ENCODE assay signal across 10 cellular contexts in the genomic region with DNA sequence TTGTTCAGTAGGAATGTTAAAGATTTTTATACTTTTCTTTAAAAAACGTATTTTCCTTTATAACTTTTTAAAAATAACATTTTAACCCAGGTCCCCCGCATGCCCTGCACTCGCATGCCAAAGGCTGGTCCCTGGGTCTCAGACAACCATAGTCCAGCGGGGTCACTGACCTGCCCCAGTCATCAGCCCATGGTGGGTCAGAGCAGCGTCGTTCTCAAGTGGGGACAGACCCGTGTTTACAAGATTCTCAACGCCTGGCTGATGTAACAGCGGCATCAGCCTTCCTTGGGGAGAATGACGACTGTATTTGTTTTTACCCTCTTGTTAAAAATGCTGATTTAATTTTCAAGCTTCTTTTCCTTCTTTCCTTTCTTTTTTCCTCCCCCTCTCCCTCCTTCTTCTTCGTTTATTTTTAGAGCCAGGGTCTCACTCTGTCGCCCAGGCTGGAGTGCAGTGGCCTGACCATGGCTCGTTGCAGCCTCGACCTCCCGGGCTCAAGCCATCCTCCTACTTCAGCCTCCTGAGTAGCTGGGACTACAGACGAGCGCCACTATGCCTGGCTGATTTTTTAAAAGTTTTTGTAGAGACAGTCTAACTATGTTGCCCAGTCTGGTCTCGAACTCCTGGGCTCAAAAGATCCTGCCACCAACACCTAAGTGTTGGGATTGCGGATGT. TPM values are rescaled to one million over a fixed set of nuclear protein-coding genes. Genes with fewer than 3 reads are reported as not detected.
DNase-seq lines count a peak whose midpoint lies in the region; ATAC-seq, FAIRE-seq and TF ChIP-seq lines count a peak whose summit lies in the region.
"Had no signal": no experiment of that assay in that cellular context is flagged by ENCODE, and none has a peak within 500 bp of the region (broad histone marks: within the 10 kb centered on the region; RNA-seq: fewer than 3 reads in every experiment).

No MANE protein-coding gene starts in this region.

- no peak overlapping the region for H3K9ac ChIP-seq in keratinocyte (ENCODE audit: control insufficient read depth, extremely low read depth, insufficient read depth, low read length)

- no peak for DNase-seq in T-helper 2 cell treated with Interferon-gamma antibody and Interleukin-4, amounts not matched to agents 5 μg/mL and 100 μg/mL, for 36 hours (ENCODE audit: low spot score)
- DNase-seq in T-helper 2 cell (no peak), keratinocyte (ENCODE audit: low read depth, low spot score) (no peak), OCI-LY7 (ENCODE audit: low spot score) (no peak), SHP77 (lab: John Stamatoyannopoulos, UW) (no peak), NCI-H1694 treated with DMSO at 0.1 percent for 48 hours (lab: John Stamatoyannopoulos, UW) (no peak)
- no peak for DNase-seq in stimulated activated naive CD8-positive, alpha-beta T cell treated with anti-CD3 and anti-CD28 coated beads, Interleukin-15, amount 100 ng/mL, for 72 hours
- DNase-seq: SW 1271 had no signal

- no peaks in the 10 kb centered on the region for H3K9me3 Mint-ChIP-seq in T-helper 2 cell treated with Interferon-gamma antibody and Interleukin-4, amounts not matched to agents 5 μg/mL and 100 μg/mL, for 36 hours
- no peaks in the 10 kb centered on the region for H3K9me3 Mint-ChIP-seq in activated T-helper 17 cell treated with anti-CD3 and anti-CD28 coated beads, Interleukin-2, amount 50 U/mL, for 72 hours
- H3K9me3 Mint-ChIP-seq in stimulated activated naive CD8-positive, alpha-beta T cell treated with anti-CD3 and anti-CD28 coated beads, Interleukin-15, amount 100 ng/mL, for 72 hours: no peaks in the 10 kb centered on the region

- H3K27ac Mint-ChIP-seq in T-helper 2 cell treated with Interferon-gamma antibody and Interleukin-4, amounts not matched to agents 5 μg/mL and 100 μg/mL, for 36 hours: no peak overlapping the region
- no peak overlapping the region for H3K27ac Mint-ChIP-seq in activated T-helper 17 cell treated with anti-CD3 and anti-CD28 coated beads, Interleukin-2, amount 50 U/mL, for 72 hours
- no peak overlapping the region for H3K27ac Mint-ChIP-seq in stimulated activated naive CD8-positive, alpha-beta T cell treated with anti-CD3 and anti-CD28 coated beads, Interleukin-15, amount 100 ng/mL, for 72 hours

- H3K9me3 ChIP-seq in keratinocyte (ENCODE audit: control insufficient read depth, low read depth, low read length) (no peaks in the 10 kb centered on the region), OCI-LY7 (ENCODE audit: low read length) (no peaks in the 10 kb centered on the region)

- POLR2A ChIA-PET in OCI-LY7 (lab: Charles Lee): no interaction called here

- H4K20me1 ChIP-seq in keratinocyte (ENCODE audit: control insufficient read depth, extremely low read depth, insufficient read depth, low read length) (peaks cover 3% of the 10 kb centered on the region), OCI-LY7 (ENCODE audit: insufficient read depth, low read length) (no peaks in the 10 kb centered on the region)

- peak overlapping the region; percentile 89 for H3K4me2 ChIP-seq in keratinocyte (ENCODE audit: control insufficient read depth, extremely low read depth, insufficient read depth, low read depth, low read length)
- H3K4me2 ChIP-seq in OCI-LY7 (ENCODE audit: low read length): no peak overlapping the region

- no peak for FAIRE-seq in keratinocyte (lab: Jason Lieb, UNC)
- FAIRE-seq: A204.1 had no signal

- dilution Hi-C loops in keratinocyte (cut with MboI; ENCODE audit: extremely low pct_ligation_motif_present, low sequenced_read_pairs): no loop called here

- H3K9me2 ChIP-seq in OCI-LY7 (ENCODE audit: insufficient read depth, low read length): no peaks in the 10 kb centered on the region

- TF ChIP-seq CTCF in keratinocyte (optimal IDR thresholded peaks at IDR 0.05 in 1 of 3, IDR thresholded peaks at IDR 0.05 in 1 of 3, conservative IDR thresholded peaks at IDR 0.05 in 1 of 3; ENCODE audit: extremely low read depth in 1 of 3, insufficient read depth in 2 of 3, low read length in 3 of 3): no peak
- no peak for TF ChIP-seq CTCF in OCI-LY7 (conservative IDR thresholded peaks at IDR 0.05; ENCODE audit: low read length)

- no peaks in the 10 kb centered on the region for H3K79me2 ChIP-seq in keratinocyte (ENCODE audit: control insufficient read depth, insufficient read depth, low read length)
- no peaks in the 10 kb centered on the region for H3K79me2 ChIP-seq in OCI-LY7 (ENCODE audit: insufficient read depth, low read depth, low read length)

- peaks cover 2% of the 10 kb centered on the region for H3K4me1 Mint-ChIP-seq in T-helper 2 cell treated with Interferon-gamma antibody and Interleukin-4, amounts not matched to agents 5 μg/mL and 100 μg/mL, for 36 hours (ENCODE audit: low read depth)
- H3K4me1 Mint-ChIP-seq in activated T-helper 17 cell treated with anti-CD3 and anti-CD28 coated beads, Interleukin-2, amount 50 U/mL, for 72 hours: peaks cover 6% of the 10 kb centered on the region
- peaks cover 10% of the 10 kb centered on the region for H3K4me1 Mint-ChIP-seq in stimulated activated naive CD8-positive, alpha-beta T cell treated with anti-CD3 and anti-CD28 coated beads, Interleukin-15, amount 100 ng/mL, for 72 hours

- no peaks in the 10 kb centered on the region for H3K36me3 ChIP-seq in keratinocyte (ENCODE audit: control insufficient read depth in 2 of 2, extremely low read depth in 1 of 2, insufficient read depth in 2 of 2, low read length in 2 of 2)
- H3K36me3 ChIP-seq in OCI-LY7 (ENCODE audit: insufficient read depth, low read length): no peaks in the 10 kb centered on the region

- no peak overlapping the region for H3K27ac ChIP-seq in keratinocyte (ENCODE audit: control insufficient read depth, insufficient read depth, low read length)
- no peak overlapping the region for H3K27ac ChIP-seq in OCI-LY7 (ENCODE audit: low read depth, low read length, poor library complexity, severe bottlenecking)

- H3K27me3 Mint-ChIP-seq in T-helper 2 cell treated with Interferon-gamma antibody and Interleukin-4, amounts not matched to agents 5 μg/mL and 100 μg/mL, for 36 hours (ENCODE audit: low read depth): peaks cover 47% of the 10 kb centered on the region
- peaks cover 25% of the 10 kb centered on the region for H3K27me3 Mint-ChIP-seq in activated T-helper 17 cell treated with anti-CD3 and anti-CD28 coated beads, Interleukin-2, amount 50 U/mL, for 72 hours
- H3K27me3 Mint-ChIP-seq in stimulated activated naive CD8-positive, alpha-beta T cell treated with anti-CD3 and anti-CD28 coated beads, Interleukin-15, amount 100 ng/mL, for 72 hours: peaks cover 50% of the 10 kb centered on the region

- peak overlapping the region; percentile 45 for H3K4me3 Mint-ChIP-seq in T-helper 2 cell treated with Interferon-gamma antibody and Interleukin-4, amounts not matched to agents 5 μg/mL and 100 μg/mL, for 36 hours
- peak overlapping the region; percentile 43 for H3K4me3 Mint-ChIP-seq in activated T-helper 17 cell treated with anti-CD3 and anti-CD28 coated beads, Interleukin-2, amount 50 U/mL, for 72 hours
- H3K4me3 Mint-ChIP-seq in stimulated activated naive CD8-positive, alpha-beta T cell treated with anti-CD3 and anti-CD28 coated beads, Interleukin-15, amount 100 ng/mL, for 72 hours: peak overlapping the region; percentile 38 to 75

- H3K4me1 ChIP-seq in keratinocyte (ENCODE audit: control insufficient read depth, extremely low read depth, insufficient read depth, low read length): peaks cover 5% of the 10 kb centered on the region
- H3K4me1 ChIP-seq in OCI-LY7 (ENCODE audit: insufficient read depth, low read length, poor library complexity, severe bottlenecking): no peaks in the 10 kb centered on the region

- H3K9me1 ChIP-seq in keratinocyte (ENCODE audit: control insufficient read depth, extremely low read depth, insufficient read depth, low read length): no peaks in the 10 kb centered on the region

- no peaks in the 10 kb centered on the region for H3K36me3 Mint-ChIP-seq in T-helper 2 cell treated with Interferon-gamma antibody and Interleukin-4, amounts not matched to agents 5 μg/mL and 100 μg/mL, for 36 hours (ENCODE audit: low read depth)
- H3K36me3 Mint-ChIP-seq in activated T-helper 17 cell treated with anti-CD3 and anti-CD28 coated beads, Interleukin-2, amount 50 U/mL, for 72 hours (ENCODE audit: low read depth): no peaks in the 10 kb centered on the region

- no peak for ATAC-seq in activated T-helper 17 cell treated with anti-CD3 and anti-CD28 coated beads, Interleukin-2, amount 50 U/mL, for 72 hours (replicated peaks)
- no peak for ATAC-seq in stimulated activated naive CD8-positive, alpha-beta T cell treated with anti-CD3 and anti-CD28 coated beads, Interleukin-15, amount 100 ng/mL, for 72 hours

- H2AFZ ChIP-seq in keratinocyte (ENCODE audit: control insufficient read depth, low read length) (no peak overlapping the region), OCI-LY7 (ENCODE audit: low read length) (no peak overlapping the region)

- H3K27me3 ChIP-seq in keratinocyte (ENCODE audit: control insufficient read depth, extremely low read depth, insufficient read depth, low read length): peaks cover 54% of the 10 kb centered on the region

- H3K4me3 ChIP-seq in keratinocyte (ENCODE audit: control insufficient read depth in 2 of 3, extremely low read depth in 1 of 3, insufficient read depth in 2 of 3, low read depth in 1 of 3, low read length in 3 of 3) (peak overlapping the region in 2 of 3 experiments; percentile 67 to 71), OCI-LY7 (ENCODE audit: low read depth, low read length, poor library complexity, severe bottlenecking) (no peak overlapping the region)

- intact Hi-C loops in OCI-LY7 (cut with micrococcal nuclease; ENCODE audit: unreplicated experiment): no loop called here

- BruUV-seq in OCI-LY7 (replicated peaks; lab: Mats Ljungman, UMichigan): no TSS peak

- CTCF ChIA-PET in OCI-LY7 (lab: Charles Lee; ENCODE audit: unreplicated experiment): no interaction called here

RNA-seq across cellular contexts. Expression of a gene that starts 1.0 kb away (rescaled TPM):
- total RNA-seq in activated T-helper 17 cell treated with anti-CD3 and anti-CD28 coated beads, Interleukin-2, amount 50 U/mL, for 72 hours: 1 to 10 TPM in 1 of 2 donors, under 1 TPM in 1; 0.71 to 1.1 TPM
- not detected in 3 replicates for polyA plus RNA-seq in keratinocyte
- polyA plus RNA-seq in keratinocyte (2011; ENCODE audit: low read depth): not detected
- 0.05 TPM in 1 of 2 replicates, not detected in the other for polyA plus RNA-seq in keratinocyte (2011; cell fraction: cytosol; rRNA removed)
- polyA plus RNA-seq in keratinocyte (2011; cell fraction: nucleus; rRNA removed): not detected in 2 replicates
- polyA plus RNA-seq in keratinocyte (2012; ENCODE audit: low replicate concordance): not detected in 2 replicates
- not detected in 3 replicates for polyA minus RNA-seq in keratinocyte
- polyA minus RNA-seq in keratinocyte (2011; cell fraction: cytosol; rRNA and poly(A)+ RNA removed): not detected
- polyA minus RNA-seq in keratinocyte (2011; cell fraction: nucleus; rRNA and poly(A)+ RNA removed): not detected in 2 replicates
- 1.4 TPM in 1 of 2 replicates, not detected in the other for total RNA-seq in OCI-LY7 (2014; rRNA removed; shearing (Covaris generic))
- total RNA-seq in OCI-LY7 (2022): not detected in 2 replicates
